Comparison of ENCODE assay signal across 8 cellular contexts in the genomic region with DNA sequence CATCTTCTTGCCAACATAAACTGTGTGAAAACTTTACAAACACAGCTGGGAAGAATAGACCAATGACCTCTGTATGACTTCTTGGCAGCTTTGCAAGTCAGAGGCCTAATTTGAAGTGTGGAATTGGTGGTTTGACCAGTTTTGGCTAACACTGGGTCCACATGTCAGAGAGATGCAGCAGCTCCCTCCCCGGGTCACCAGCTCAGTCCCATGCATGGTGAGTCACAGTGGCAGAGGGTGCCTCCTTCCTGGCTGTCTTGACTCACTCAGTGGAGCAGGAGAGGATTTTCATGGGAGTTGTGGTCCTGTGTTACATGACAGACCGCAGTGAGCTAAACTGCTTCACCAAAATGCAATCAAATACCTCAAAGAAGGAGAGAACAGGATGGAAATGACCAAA. TPM values are rescaled to one million over a fixed set of nuclear protein-coding genes. Genes with fewer than 3 reads are reported as not detected.
A peak's percentile ranks its signal among the peaks of the same experiment; 100 is the strongest.
DNase-seq lines count a peak whose midpoint lies in the region; ATAC-seq and TF ChIP-seq lines count a peak whose summit lies in the region.

No MANE protein-coding gene starts in this region.

- TF ChIP-seq EP300 in sigmoid colon (IDR thresholded peaks at IDR 0.05) = no peak

- in situ Hi-C loops in brain microvascular endothelial cell (cut with HindIII; ENCODE audit: low pct_ligation_motif_present, low sequenced_read_pairs) = no loop called here

- H2AFZ ChIP-seq in MM.1S (ENCODE audit: low read length) = no peak overlapping the region

- H3K27ac ChIP-seq in brain microvascular endothelial cell (peak overlapping the region; percentile 13), sigmoid colon (no peak overlapping the region), MM.1S (ENCODE audit: low read length) (no peak overlapping the region)

- no peak for TF ChIP-seq CTCF in brain microvascular endothelial cell (IDR thresholded peaks at IDR 0.05; ENCODE audit: low read depth, low read length, missing control alignments)
- no peak for TF ChIP-seq CTCF in sigmoid colon (IDR thresholded peaks at IDR 0.05)
- no peak for TF ChIP-seq CTCF in MM.1S (IDR thresholded peaks at IDR 0.05; ENCODE audit: low read length)

- H3K4me3 ChIP-seq in brain microvascular endothelial cell (ENCODE audit: low read depth, low read length) (no peak overlapping the region), sigmoid colon (no peak overlapping the region), MM.1S (ENCODE audit: low read length) (no peak overlapping the region)

- H3K27me3 ChIP-seq in brain microvascular endothelial cell (replicated peaks) = no peaks in the 10 kb centered on the region
- H3K27me3 ChIP-seq in sigmoid colon = no peaks in the 10 kb centered on the region
- no peaks in the 10 kb centered on the region for H3K27me3 ChIP-seq in MM.1S (replicated peaks; ENCODE audit: insufficient read depth, low read length)

- WGBS in sigmoid colon, 2 donors = 42 to 58% methylated on average over 2 of the region's 2 CpGs

- no peaks in the 10 kb centered on the region for H3K9me3 ChIP-seq in sigmoid colon
- H3K9me3 ChIP-seq in MM.1S (replicated peaks; ENCODE audit: insufficient read depth, low read length) = no peaks in the 10 kb centered on the region

- H3K9ac ChIP-seq in MM.1S (ENCODE audit: low read length) = no peak overlapping the region

- ATAC-seq in GM19025 (IDR thresholded peaks at IDR 0.05; ENCODE audit: low read depth, unreplicated experiment) (peak; percentile 52), HG03469 (IDR thresholded peaks at IDR 0.05; ENCODE audit: unreplicated experiment) (peak; percentile 44), HG02970 (IDR thresholded peaks at IDR 0.05; ENCODE audit: low FRiP score, unreplicated experiment) (no peak)

- DNase-seq in brain microvascular endothelial cell (peak; percentile 87), sigmoid colon (peak; percentile 73), MM.1S (no peak), amniotic stem cell (lab: John Stamatoyannopoulos, UW) (no peak)
- DNase-seq in activated T-cell treated with anti-CD3 and anti-CD28 coated beads, Interleukin-2, amount 50 U/mL, for 48 hours = no peak

- no peaks in the 10 kb centered on the region for H4K20me1 ChIP-seq in MM.1S (ENCODE audit: insufficient read depth, low read length)

- H3K9me2 ChIP-seq in MM.1S (replicated peaks; ENCODE audit: insufficient read depth, low read length) = no peaks in the 10 kb centered on the region

- H3K4me2 ChIP-seq in MM.1S (ENCODE audit: low read depth, low read length) = no peak overlapping the region

- no peak for TF ChIP-seq POLR2A in sigmoid colon (IDR thresholded peaks at IDR 0.05)

- H3K79me2 ChIP-seq in MM.1S (ENCODE audit: low read length) = no peaks in the 10 kb centered on the region

- no peaks in the 10 kb centered on the region for H3K4me1 ChIP-seq in sigmoid colon
- H3K4me1 ChIP-seq in MM.1S (ENCODE audit: low read length) = 0 out of 2 replicates have a peak, but pooled peaks cover 6% of the 10 kb centered on the region

- intact Hi-C loops in sigmoid colon (cut with DNase I) = no loop called here

- H3K36me3 ChIP-seq in brain microvascular endothelial cell (replicated peaks) (no peaks in the 10 kb centered on the region), sigmoid colon (no peaks in the 10 kb centered on the region), MM.1S (replicated peaks; ENCODE audit: insufficient read depth, low read length) (no peaks in the 10 kb centered on the region)

- no peaks in the 10 kb centered on the region for H3F3A ChIP-seq in MM.1S (ENCODE audit: insufficient read depth, low read length)

RNA-seq across cellular contexts. Expression of a gene that starts 8.2 kb away (rescaled TPM):
- 10 to 100 TPM; 28.2 to 67.6 (median 48.5) TPM for total RNA-seq in sigmoid colon
- polyA plus RNA-seq in sigmoid colon = 10 to 100 TPM; 26.3 to 44.4 (median 32.8) TPM

Comparison
In these comparisons a context has a peak if more than half of its experiments do, and no peak if none do; other contexts are left out.
1. DNase-seq: peak in brain microvascular endothelial cell (single experiment) and sigmoid colon (single experiment); none in activated T-cell treated with anti-CD3 and anti-CD28 coated beads, Interleukin-2, amount 50 U/mL, for 48 hours (0 of 2), MM.1S (single experiment) and amniotic stem cell (single experiment).